8 cellular contexts compared by ENCODE assay signal in genomic region chr5:132295505-132296411, GRCh38. TPM values are rescaled to one million over a fixed set of nuclear protein-coding genes. Genes with fewer than 3 reads are reported as not detected.
DNase-seq lines count a peak whose midpoint lies in the region; ATAC-seq lines count a peak whose summit lies in the region.

No MANE protein-coding gene starts in this region.

- peak overlapping the region; percentile 80 to 92 (median 90) for H3K4me3 Mint-ChIP-seq in CD4-positive, alpha-beta memory T cell

- peak overlapping the region; percentile 24 for H3K9ac ChIP-seq in NT2/D1 (ENCODE audit: insufficient read length, low read depth)
- H3K9ac ChIP-seq in neuronal stem cell (ENCODE audit: low read depth, low read length, poor library complexity): no peak overlapping the region

- H2AFZ ChIP-seq in neuronal stem cell (ENCODE audit: low read length): no peak overlapping the region

- ATAC-seq in GM19452 (IDR thresholded peaks at IDR 0.05; ENCODE audit: unreplicated experiment) (no peak), GM18907 (IDR thresholded peaks at IDR 0.05; ENCODE audit: unreplicated experiment) (no peak)

- peaks cover 0 to 2% of the 10 kb centered on the region in 2 donors for H3K36me3 Mint-ChIP-seq in CD4-positive, alpha-beta memory T cell

- DNase-seq in CD4-positive, alpha-beta memory T cell: no peak
- no peak for DNase-seq in NT2/D1 (ENCODE audit: low read depth, low spot score)
- no peak for DNase-seq in effector memory CD4-positive, alpha-beta T cell
- DNase-seq in neuronal stem cell (ENCODE audit: low spot score): no peak
- no peak for DNase-seq in nucleus accumbens (lab: John Stamatoyannopoulos, UW)
- no peak for DNase-seq in DMS153 (lab: John Stamatoyannopoulos, UW)

- no peaks in the 10 kb centered on the region for H3K9me3 ChIP-seq in CD4-positive, alpha-beta memory T cell (ENCODE audit: control insufficient read depth in 1 of 2, low read length in 2 of 2)
- H3K9me3 ChIP-seq in NT2/D1 (ENCODE audit: insufficient read depth, low read length) (no peaks in the 10 kb centered on the region), neuronal stem cell (replicated peaks in 1 of 2; ENCODE audit: control insufficient read depth in 2 of 2, insufficient read depth in 1 of 2, low read depth in 1 of 2, low read length in 2 of 2) (no peaks in the 10 kb centered on the region)
- H3K9me3 ChIP-seq in effector memory CD4-positive, alpha-beta T cell (ENCODE audit: control insufficient read depth, low read length): no peaks in the 10 kb centered on the region

- H4K91ac ChIP-seq in neuronal stem cell (ENCODE audit: low read depth, low read length, poor library complexity): no peak overlapping the region

- H3K79me1 ChIP-seq in neuronal stem cell (ENCODE audit: low read depth, low read length): no peaks in the 10 kb centered on the region

- H3K27me3 ChIP-seq in CD4-positive, alpha-beta memory T cell (ENCODE audit: insufficient read depth, low read length): no peaks in the 10 kb centered on the region
- H3K27me3 ChIP-seq in NT2/D1 (ENCODE audit: insufficient read depth, insufficient read length) (peaks cover 19% of the 10 kb centered on the region), neuronal stem cell (ENCODE audit: control insufficient read depth in 3 of 3, insufficient read depth in 3 of 3, low read depth in 1 of 3, low read length in 3 of 3) (peaks cover 0 to 21% (median 18%) of the 10 kb centered on the region in 3 experiments)
- peaks cover 4% of the 10 kb centered on the region for H3K27me3 ChIP-seq in effector memory CD4-positive, alpha-beta T cell (replicated peaks; ENCODE audit: control insufficient read depth, insufficient read depth, low read length, poor library complexity, severe bottlenecking)

- H2BK120ac ChIP-seq in neuronal stem cell (ENCODE audit: low read depth, low read length): no peak overlapping the region

- H2BK5ac ChIP-seq in neuronal stem cell (ENCODE audit: low read length): no peak overlapping the region

- H3K27ac ChIP-seq in CD4-positive, alpha-beta memory T cell (ENCODE audit: low read depth, low read length): no peak overlapping the region
- H3K27ac ChIP-seq in effector memory CD4-positive, alpha-beta T cell (ENCODE audit: insufficient read depth, low read length, poor library complexity, severe bottlenecking): no peak overlapping the region
- no peak overlapping the region for H3K27ac ChIP-seq in neuronal stem cell (replicated peaks; ENCODE audit: low read length)

- WGBS in neuronal stem cell (ENCODE audit: extremely low coverage in 2 of 2, insufficient read length in 2 of 2, insufficient replicate concordance in 1 of 2), 2 donors: no CpG with 5 or more reads among the region's 8 CpGs

- no peak overlapping the region for H2BK15ac ChIP-seq in neuronal stem cell (ENCODE audit: low read length)

- POLR2A ChIA-PET in CD4-positive, alpha-beta memory T cell (lab: Charles Lee; ENCODE audit: partially characterized antibody): no interaction called here

- H3K27ac Mint-ChIP-seq in CD4-positive, alpha-beta memory T cell: peak overlapping the region in 1 of 7 donors; percentile 85

- H3K4me3 ChIP-seq in CD4-positive, alpha-beta memory T cell (ENCODE audit: low read length in 2 of 2): no peak overlapping the region
- H3K4me3 ChIP-seq in NT2/D1 (ENCODE audit: insufficient read length, low read depth): no peak overlapping the region
- H3K4me3 ChIP-seq in effector memory CD4-positive, alpha-beta T cell (ENCODE audit: insufficient read depth, low read depth, low read length, poor library complexity, severe bottlenecking): peak overlapping the region; percentile 70
- H3K4me3 ChIP-seq in neuronal stem cell (ENCODE audit: low read length in 2 of 2): no peak overlapping the region

- peak overlapping the region; percentile 47 for H2AK5ac ChIP-seq in neuronal stem cell (ENCODE audit: low read depth, low read length)

- H4K8ac ChIP-seq in neuronal stem cell (ENCODE audit: low read depth, low read length): no peak overlapping the region

- intact Hi-C loops in CD4-positive, alpha-beta memory T cell (cut with micrococcal nuclease): loop anchor here (10.0 kb wide), 1 partner anchor 529 kb away; no protein-coding TSS in a partner anchor

- H3K14ac ChIP-seq in neuronal stem cell (ENCODE audit: low read length): no peak overlapping the region

- H3K23ac ChIP-seq in neuronal stem cell (ENCODE audit: low read depth, low read length, poor library complexity): no peak overlapping the region

- CTCF ChIA-PET in CD4-positive, alpha-beta memory T cell (lab: Charles Lee; ENCODE audit: partially characterized antibody): interaction anchor here (3.1 kb wide), 1 partner anchor 58 kb away, joined by 9 read pairs; no protein-coding TSS in a partner anchor

- no peak overlapping the region for H3K4ac ChIP-seq in neuronal stem cell (ENCODE audit: low read length)

- H3K18ac ChIP-seq in neuronal stem cell (ENCODE audit: low read length): no peak overlapping the region

- H3K4me1 ChIP-seq in CD4-positive, alpha-beta memory T cell (ENCODE audit: insufficient read depth, low read length): peaks cover 18% of the 10 kb centered on the region
- H3K4me1 ChIP-seq in NT2/D1 (ENCODE audit: insufficient read depth, insufficient read length): peaks cover 5% of the 10 kb centered on the region
- H3K4me1 ChIP-seq in effector memory CD4-positive, alpha-beta T cell (ENCODE audit: control insufficient read depth, insufficient read depth, low read length, poor library complexity, severe bottlenecking): peaks cover 19% of the 10 kb centered on the region
- peaks cover 8 to 9% of the 10 kb centered on the region in 2 donors for H3K4me1 ChIP-seq in neuronal stem cell (ENCODE audit: control insufficient read depth in 2 of 2, insufficient read depth in 1 of 2, low read depth in 1 of 2, low read length in 2 of 2)

- no peak overlapping the region for H2BK12ac ChIP-seq in neuronal stem cell (ENCODE audit: low read length)

- H3K4me1 Mint-ChIP-seq in CD4-positive, alpha-beta memory T cell: peaks cover 7 to 22% (median 10%) of the 10 kb centered on the region in 4 donors

- peaks cover 12 to 13% of the 10 kb centered on the region in 2 donors for H3K27me3 Mint-ChIP-seq in CD4-positive, alpha-beta memory T cell

- no peaks in the 10 kb centered on the region for H3K9me3 Mint-ChIP-seq in CD4-positive, alpha-beta memory T cell

- peak overlapping the region; percentile 98 for H3K4me2 ChIP-seq in neuronal stem cell (ENCODE audit: insufficient read depth, low read length, poor library complexity, severe bottlenecking)

- no peaks in the 10 kb centered on the region for H3K36me3 ChIP-seq in CD4-positive, alpha-beta memory T cell (ENCODE audit: insufficient read depth, low read length)
- H3K36me3 ChIP-seq in NT2/D1 (ENCODE audit: insufficient read depth, insufficient read length, low read length): no peaks in the 10 kb centered on the region
- no peaks in the 10 kb centered on the region for H3K36me3 ChIP-seq in effector memory CD4-positive, alpha-beta T cell (ENCODE audit: control insufficient read depth, insufficient read depth, low read length)
- H3K36me3 ChIP-seq in neuronal stem cell (replicated peaks in 1 of 2; ENCODE audit: control insufficient read depth in 2 of 2, insufficient read depth in 2 of 2, low read length in 2 of 2): no peaks in the 10 kb centered on the region

RNA-seq across cellular contexts. Expression of gene SLC22A4, which starts 1.6 kb away (rescaled TPM):
- under 1 TPM in 1 of 2 experiments, not detected in 1; 0.22 TPM for total RNA-seq in CD4-positive, alpha-beta memory T cell
- not detected for polyA plus RNA-seq in CD4-positive, alpha-beta memory T cell
- 0.10 TPM for polyA plus RNA-seq in neuronal stem cell (2013, experiment 1 of 2)
- polyA plus RNA-seq in neuronal stem cell (2013, experiment 2 of 2): 0.06 TPM

RNA-seq across cellular contexts. Expression of gene PDLIM4, which starts 38.3 kb away (rescaled TPM):
- not detected for total RNA-seq in CD4-positive, alpha-beta memory T cell
- polyA plus RNA-seq in CD4-positive, alpha-beta memory T cell: not detected
- 20.0 TPM for polyA plus RNA-seq in neuronal stem cell (2013, experiment 1 of 2)
- polyA plus RNA-seq in neuronal stem cell (2013, experiment 2 of 2): 18.6 TPM
